ENCODE assay signal across 8 cellular contexts in the genomic region with DNA sequence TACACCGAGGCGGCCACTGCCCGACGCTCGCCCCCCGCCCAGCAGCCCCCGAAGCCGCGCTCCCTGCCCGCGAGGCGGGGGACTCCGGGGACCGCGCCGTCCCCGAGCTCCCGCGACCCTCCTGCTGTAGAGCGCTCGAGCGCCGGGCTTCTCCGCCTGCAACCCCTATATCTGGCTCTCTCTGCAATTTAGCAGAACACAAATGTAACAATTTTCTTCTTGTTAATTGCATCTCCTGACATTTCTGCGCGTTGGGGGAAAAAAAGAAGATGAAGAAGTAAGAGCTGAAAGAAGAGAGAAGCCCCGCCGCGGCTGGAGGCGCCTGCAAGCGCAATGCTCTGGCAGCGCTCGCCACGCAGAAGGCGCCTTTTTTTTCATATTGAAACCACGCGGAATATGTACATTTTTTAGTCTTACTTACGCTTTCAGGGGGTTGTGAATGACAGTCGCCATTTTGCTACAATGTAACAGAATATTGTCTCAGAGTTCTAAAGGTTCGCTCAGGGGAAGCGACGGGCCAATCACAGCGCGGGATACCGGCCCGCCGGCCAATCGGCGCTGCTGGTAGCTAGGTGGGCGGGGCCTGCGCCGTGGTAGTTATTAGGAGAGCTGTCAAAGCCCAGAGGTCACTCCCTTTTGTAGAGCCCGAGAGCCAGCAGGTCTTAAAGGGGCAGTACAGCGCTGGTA. TPM values are rescaled to one million over a fixed set of nuclear protein-coding genes. Genes with fewer than 3 reads are reported as not detected.
DNase-seq lines count a peak whose midpoint lies in the region; TF ChIP-seq lines count a peak whose summit lies in the region.

A gene (minus strand): TSS at position 466 of the 687 bp plus-strand sequence. CDS start 13 bp downstream, at position 453.

- DNase-seq in EH (ENCODE audit: low read depth) (peak; percentile 97), HCEC 1CT (peak; percentile 99), MG63 (peak; percentile 93), SHP77 treated with DMSO at 0.1 percent for 48 hours (lab: John Stamatoyannopoulos, UW) (peak; percentile 90), activated gamma-delta T cell (lab: John Stamatoyannopoulos, UW) (peak; percentile 85), foreskin fibroblast (peak; percentile 98 to 99)

- H3K4me3 ChIP-seq in MG63, result peak within 1 kb of the TSS; percentile 82
- peak within 1 kb of the TSS; percentile 72 to 85 for H3K4me3 ChIP-seq in foreskin fibroblast (ENCODE audit: low read depth in 1 of 2, low read length in 2 of 2)
- H3K4me3 ChIP-seq in neural cell (ENCODE audit: low read length), result peak within 1 kb of the TSS; percentile 91

- H3F3A ChIP-seq in neural cell (ENCODE audit: insufficient read depth, low read length, poor library complexity, severe bottlenecking), result no peaks in the 10 kb centered on the region

- H2AFZ ChIP-seq in neural cell (ENCODE audit: low read depth, low read length), result peak within 1 kb of the TSS; percentile 21

- TF ChIP-seq RAD21 in neural cell (conservative IDR thresholded peaks at IDR 0.05), result no peak

- H4K20me1 ChIP-seq in neural cell (ENCODE audit: insufficient read depth), result no peaks in the 10 kb centered on the region

- H3K9me3 ChIP-seq in MG63 (no peaks in the 10 kb centered on the region), neural cell (ENCODE audit: low read length) (no peaks in the 10 kb centered on the region)

- peak within 1 kb of the TSS; percentile 34 for H3K27ac ChIP-seq in neural cell (ENCODE audit: low read length)

- H3K4me1 Mint-ChIP-seq in stimulated activated naive CD8-positive, alpha-beta T cell treated with anti-CD3 and anti-CD28 coated beads, Interleukin-15, Interleukin-2, amounts not matched to agents 100 ng/mL and 50 ng/mL, for 24 hours (ENCODE audit: low read depth), result peaks cover 26% of the 10 kb centered on the region

- H3K27me3 Mint-ChIP-seq in stimulated activated naive CD8-positive, alpha-beta T cell treated with anti-CD3 and anti-CD28 coated beads, Interleukin-15, Interleukin-2, amounts not matched to agents 100 ng/mL and 50 ng/mL, for 24 hours, result peaks cover 48% of the 10 kb centered on the region

- H3K9me2 ChIP-seq in neural cell (ENCODE audit: insufficient read depth, low read length), result no peaks in the 10 kb centered on the region

- peak within 1 kb of the TSS; percentile 51 for H3K9ac ChIP-seq in neural cell (ENCODE audit: low read length)

- H3K4me2 ChIP-seq in neural cell (ENCODE audit: low read length), result peak within 1 kb of the TSS; percentile 99

- no peak for TF ChIP-seq EP300 in neural cell (conservative IDR thresholded peaks at IDR 0.05; ENCODE audit: poor library complexity, severe bottlenecking)

- no peaks in the 10 kb centered on the region for H3K9me3 Mint-ChIP-seq in stimulated activated naive CD8-positive, alpha-beta T cell treated with anti-CD3 and anti-CD28 coated beads, Interleukin-15, Interleukin-2, amounts not matched to agents 100 ng/mL and 50 ng/mL, for 24 hours

- H3K36me3 ChIP-seq in MG63, result no peaks in the 10 kb centered on the region
- no peaks in the 10 kb centered on the region for H3K36me3 ChIP-seq in neural cell (ENCODE audit: insufficient read depth, low read length)

- H3K27me3 ChIP-seq in MG63, result no peaks in the 10 kb centered on the region
- peaks cover 66% of the 10 kb centered on the region for H3K27me3 ChIP-seq in neural cell (ENCODE audit: insufficient read depth, low read depth, low read length)

- H3K79me2 ChIP-seq in neural cell (replicated peaks; ENCODE audit: insufficient read depth, low read length), result peaks cover 11% of the 10 kb centered on the region

- peak within 1 kb of the TSS; percentile 74 for H3K27ac Mint-ChIP-seq in stimulated activated naive CD8-positive, alpha-beta T cell treated with anti-CD3 and anti-CD28 coated beads, Interleukin-15, Interleukin-2, amounts not matched to agents 100 ng/mL and 50 ng/mL, for 24 hours

- TF ChIP-seq CTCF in foreskin fibroblast (IDR thresholded peaks at IDR 0.05; ENCODE audit: low read depth, low read length) (no peak), neural cell (IDR thresholded peaks at IDR 0.05; ENCODE audit: poor library complexity, severe bottlenecking) (no peak)

- H3K36me3 Mint-ChIP-seq in stimulated activated naive CD8-positive, alpha-beta T cell treated with anti-CD3 and anti-CD28 coated beads, Interleukin-15, Interleukin-2, amounts not matched to agents 100 ng/mL and 50 ng/mL, for 24 hours (ENCODE audit: low read depth), result no peaks in the 10 kb centered on the region

- H3K4me3 Mint-ChIP-seq in stimulated activated naive CD8-positive, alpha-beta T cell treated with anti-CD3 and anti-CD28 coated beads, Interleukin-15, Interleukin-2, amounts not matched to agents 100 ng/mL and 50 ng/mL, for 24 hours, result peak within 1 kb of the TSS; percentile 87

TF ChIP-seq in neural cell, 6 proteins besides CTCF, POLR2A, EP300 and RAD21:
- no peak for TF ChIP-seq EZH2 (IDR thresholded peaks at IDR 0.05; ENCODE audit: borderline replicate concordance, insufficient read depth, low read length, poor library complexity, severe bottlenecking)
- no peak for TF ChIP-seq TAF1 (IDR thresholded peaks at IDR 0.05; ENCODE audit: low read depth)
- TF ChIP-seq POLR2AphosphoS5 (IDR thresholded peaks at IDR 0.05), result peak; percentile 12
- TF ChIP-seq, protein P1, sequence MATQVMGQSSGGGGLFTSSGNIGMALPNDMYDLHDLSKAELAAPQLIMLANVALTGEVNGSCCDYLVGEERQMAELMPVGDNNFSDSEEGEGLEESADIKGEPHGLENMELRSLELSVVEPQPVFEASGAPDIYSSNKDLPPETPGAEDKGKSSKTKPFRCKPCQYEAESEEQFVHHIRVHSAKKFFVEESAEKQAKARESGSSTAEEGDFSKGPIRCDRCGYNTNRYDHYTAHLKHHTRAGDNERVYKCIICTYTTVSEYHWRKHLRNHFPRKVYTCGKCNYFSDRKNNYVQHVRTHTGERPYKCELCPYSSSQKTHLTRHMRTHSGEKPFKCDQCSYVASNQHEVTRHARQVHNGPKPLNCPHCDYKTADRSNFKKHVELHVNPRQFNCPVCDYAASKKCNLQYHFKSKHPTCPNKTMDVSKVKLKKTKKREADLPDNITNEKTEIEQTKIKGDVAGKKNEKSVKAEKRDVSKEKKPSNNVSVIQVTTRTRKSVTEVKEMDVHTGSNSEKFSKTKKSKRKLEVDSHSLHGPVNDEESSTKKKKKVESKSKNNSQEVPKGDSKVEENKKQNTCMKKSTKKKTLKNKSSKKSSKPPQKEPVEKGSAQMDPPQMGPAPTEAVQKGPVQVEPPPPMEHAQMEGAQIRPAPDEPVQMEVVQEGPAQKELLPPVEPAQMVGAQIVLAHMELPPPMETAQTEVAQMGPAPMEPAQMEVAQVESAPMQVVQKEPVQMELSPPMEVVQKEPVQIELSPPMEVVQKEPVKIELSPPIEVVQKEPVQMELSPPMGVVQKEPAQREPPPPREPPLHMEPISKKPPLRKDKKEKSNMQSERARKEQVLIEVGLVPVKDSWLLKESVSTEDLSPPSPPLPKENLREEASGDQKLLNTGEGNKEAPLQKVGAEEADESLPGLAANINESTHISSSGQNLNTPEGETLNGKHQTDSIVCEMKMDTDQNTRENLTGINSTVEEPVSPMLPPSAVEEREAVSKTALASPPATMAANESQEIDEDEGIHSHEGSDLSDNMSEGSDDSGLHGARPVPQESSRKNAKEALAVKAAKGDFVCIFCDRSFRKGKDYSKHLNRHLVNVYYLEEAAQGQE (IDR thresholded peaks at IDR 0.05; ENCODE audit: borderline replicate concordance), result no peak
- TF ChIP-seq MXI1 (conservative IDR thresholded peaks at IDR 0.05; ENCODE audit: poor library complexity, severe bottlenecking), result peak; percentile 84
- TF ChIP-seq SMC3 (conservative IDR thresholded peaks at IDR 0.05; ENCODE audit: poor library complexity), result peak; percentile 16

RNA-seq across cellular contexts. Expression of the gene that starts here (rescaled TPM):
- 2.3 and 5.6 TPM in 2 replicates for total RNA-seq in MG63 (2014; rRNA removed; shearing (Covaris generic); ENCODE audit: low replicate concordance)
- 2.9 and 5.7 TPM in 2 replicates for polyA plus RNA-seq in neural cell
- 17.0 and 21.8 TPM in 2 replicates for polyA minus RNA-seq in neural cell

Comparison
In these comparisons a context has a peak if more than half of its experiments do, and no peak if none do; other contexts are left out.
1. Peak in every context shown above with its lines: DNase-seq, H3K4me3 ChIP-seq and H3K27ac ChIP-seq.